Comparison of ENCODE assay signal across 8 cellular contexts in the genomic region with DNA sequence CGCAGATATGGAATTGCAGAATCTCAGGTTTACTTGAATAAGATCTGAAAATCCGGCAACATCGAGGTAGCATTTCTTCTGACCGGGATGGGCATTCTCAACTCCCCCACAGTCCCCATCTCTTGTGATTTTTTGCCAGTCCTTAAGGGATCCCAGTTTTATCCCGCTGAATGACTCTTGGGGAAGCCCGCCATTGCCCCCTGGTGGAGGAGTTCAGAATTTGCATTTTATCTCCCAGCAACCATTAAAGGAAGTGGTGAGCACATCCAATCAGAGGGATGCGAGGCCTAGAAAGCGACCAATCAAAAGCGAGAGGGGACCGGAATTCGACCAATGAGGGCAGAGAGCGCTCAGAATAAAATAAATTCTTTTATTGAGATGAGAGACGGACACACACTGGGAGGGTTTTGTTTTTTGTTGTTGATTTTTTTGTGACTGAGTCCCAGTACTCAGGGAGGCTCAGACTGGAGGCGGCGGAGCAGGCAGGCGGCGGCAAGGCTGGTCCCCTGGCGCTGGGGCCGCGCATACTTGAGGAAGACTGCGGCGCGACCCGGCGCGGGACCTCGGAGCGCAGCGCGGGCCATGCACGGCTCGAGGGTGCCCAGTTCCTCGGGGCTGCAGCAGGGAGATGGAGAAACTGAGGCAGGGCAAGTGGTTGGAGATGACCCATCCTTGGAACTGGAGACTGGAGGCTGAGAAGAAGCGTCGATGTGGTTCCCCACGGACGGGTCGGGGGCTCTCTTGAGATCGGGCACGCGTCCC. TPM values are rescaled to one million over a fixed set of nuclear protein-coding genes. Genes with fewer than 3 reads are reported as not detected.
A peak's percentile ranks its signal among the peaks of the same experiment; 100 is the strongest.
DNase-seq lines count a peak whose midpoint lies in the region; ATAC-seq and FAIRE-seq lines count a peak whose summit lies in the region.

No MANE protein-coding gene starts in this region.

- peak; percentile 73 for ATAC-seq in activated naive CD8-positive, alpha-beta T cell treated with anti-CD3 and anti-CD28 coated beads, Interleukin-2, amount 50 U/mL, for 24 hours
- ATAC-seq in GM18907 (IDR thresholded peaks at IDR 0.05; ENCODE audit: unreplicated experiment) (no peak), GM18868 (IDR thresholded peaks at IDR 0.05; ENCODE audit: unreplicated experiment) (no peak)

- intact Hi-C loops in cardiac septum (cut with DNase I), result loop anchor here (2.0 to 5.0 kb wide), 2 partner anchors 60 to 83 kb away; no protein-coding TSS in a partner anchor

- DNase-seq in GM18507 (ENCODE audit: extremely low spot score, insufficient read length, low read depth) (peak; percentile 91), NCI-H187 (lab: John Stamatoyannopoulos, UW) (peak; percentile 14 to 17), T-helper 1 cell (peak; percentile 47 to 78 (median 66)), cardiac septum (ENCODE audit: low spot score) (peak; percentile 83), putamen (ENCODE audit: low spot score) (peak; percentile 90)
- DNase-seq in activated naive CD8-positive, alpha-beta T cell treated with anti-CD3 and anti-CD28 coated beads, Interleukin-2, amount 50 U/mL, for 24 hours, result peak; percentile 75

- H3K36me3 Mint-ChIP-seq in activated naive CD8-positive, alpha-beta T cell treated with anti-CD3 and anti-CD28 coated beads, Interleukin-2, amount 50 U/mL, for 24 hours (ENCODE audit: low read depth), result peaks cover 3% of the 10 kb centered on the region

- peaks cover 5% of the 10 kb centered on the region for H3K9me3 Mint-ChIP-seq in activated naive CD8-positive, alpha-beta T cell treated with anti-CD3 and anti-CD28 coated beads, Interleukin-2, amount 50 U/mL, for 24 hours

- peaks cover 25% of the 10 kb centered on the region for H3K4me1 Mint-ChIP-seq in activated naive CD8-positive, alpha-beta T cell treated with anti-CD3 and anti-CD28 coated beads, Interleukin-2, amount 50 U/mL, for 24 hours

- peaks cover 68% of the 10 kb centered on the region for H3K27me3 Mint-ChIP-seq in activated naive CD8-positive, alpha-beta T cell treated with anti-CD3 and anti-CD28 coated beads, Interleukin-2, amount 50 U/mL, for 24 hours

- FAIRE-seq in GM18507 (lab: Jason Lieb, UNC), result peak; percentile 84

- H3K27ac Mint-ChIP-seq in activated naive CD8-positive, alpha-beta T cell treated with anti-CD3 and anti-CD28 coated beads, Interleukin-2, amount 50 U/mL, for 24 hours, result peak overlapping the region; percentile 79

- peak overlapping the region; percentile 27 for H3K4me3 Mint-ChIP-seq in activated naive CD8-positive, alpha-beta T cell treated with anti-CD3 and anti-CD28 coated beads, Interleukin-2, amount 50 U/mL, for 24 hours

RNA-seq across cellular contexts. Expression of gene TTC9B, which starts 3.9 kb away (rescaled TPM):
- not detected for total RNA-seq in cardiac septum

RNA-seq across cellular contexts. Expression of gene CCNP, which starts 4.5 kb away (rescaled TPM):
- total RNA-seq in cardiac septum, result 0.32 TPM

RNA-seq across cellular contexts. Expression of gene MAP3K10, which starts 30.8 kb away (rescaled TPM):
- 17.6 TPM for total RNA-seq in cardiac septum

Comparison
In these comparisons a context has a peak if more than half of its experiments do, and no peak if none do; other contexts are left out.
1. DNase-seq: peak in every context shown above with its lines; median percentile 91 in GM18507; 90 in putamen; 83 in cardiac septum; 75 in activated naive CD8-positive, alpha-beta T cell treated with anti-CD3 and anti-CD28 coated beads, Interleukin-2, amount 50 U/mL, for 24 hours; 66 in T-helper 1 cell; 16 in NCI-H187.